ENCODE assay signal across 9 cellular contexts in genomic region chr5:40441733-40442132, GRCh38.
DNase-seq lines count a peak whose midpoint lies in the region; ATAC-seq, FAIRE-seq and TF ChIP-seq lines count a peak whose summit lies in the region.
"Had no signal": no experiment of that assay in that cellular context is flagged by ENCODE, and none has a peak within 500 bp of the region (broad histone marks: within the 10 kb centered on the region; RNA-seq: fewer than 3 reads in every experiment).

No MANE protein-coding gene starts in this region.

- DNase-seq in astrocyte (ENCODE audit: low read depth) (no peak), SKM-1 (lab: John Stamatoyannopoulos, UW; ENCODE audit: unreplicated experiment) (no peak), ascending aorta (ENCODE audit: low spot score in 2 of 2) (no peak), NCI-H187 treated with DMSO at 0.1 percent for 48 hours (lab: John Stamatoyannopoulos, UW) (no peak)
- peak; percentile 22 to 38 for DNase-seq in stimulated activated CD8-positive, alpha-beta memory T cell treated with anti-CD3 and anti-CD28 coated beads, Interleukin-15, amount 100 ng/mL, for 48 hours (ENCODE audit: low read depth in 2 of 2)

- H3K4me1 ChIP-seq in astrocyte (ENCODE audit: insufficient read depth, low read length): peaks cover 9% of the 10 kb centered on the region
- H3K4me1 ChIP-seq in ascending aorta: no peaks in the 10 kb centered on the region

- no peaks in the 10 kb centered on the region for H3K9me3 ChIP-seq in astrocyte (ENCODE audit: insufficient read depth, low read depth, low read length)
- no peaks in the 10 kb centered on the region for H3K9me3 ChIP-seq in ascending aorta

- H3K27ac ChIP-seq in astrocyte (ENCODE audit: low read depth, low read length) (no peak overlapping the region), ascending aorta (no peak overlapping the region)

- H3K27me3 Mint-ChIP-seq in T-helper 1 cell treated with Interleukin-12 subunit alpha and Interleukin-12 subunit beta and Interleukin-4 antibody, amounts not matched to agents 30 μg/mL and 1 μg/mL, for 36 hours (ENCODE audit: low read depth): no peaks in the 10 kb centered on the region
- H3K27me3 Mint-ChIP-seq in astrocyte (ENCODE audit: low read depth, unreplicated experiment): no peaks in the 10 kb centered on the region

- no peaks in the 10 kb centered on the region for H3K79me2 ChIP-seq in astrocyte (ENCODE audit: insufficient read depth, low read length)

- H3K27me3 ChIP-seq in astrocyte (ENCODE audit: insufficient read depth, low read length) (no peaks in the 10 kb centered on the region), ascending aorta (no peaks in the 10 kb centered on the region)

- peaks cover 35% of the 10 kb centered on the region for H3K9me3 Mint-ChIP-seq in T-helper 1 cell treated with Interleukin-12 subunit alpha and Interleukin-12 subunit beta and Interleukin-4 antibody, amounts not matched to agents 30 μg/mL and 1 μg/mL, for 36 hours
- peaks cover 4% of the 10 kb centered on the region for H3K9me3 Mint-ChIP-seq in astrocyte (ENCODE audit: unreplicated experiment)

- no peak for FAIRE-seq in astrocyte (lab: Jason Lieb, UNC)

- no peaks in the 10 kb centered on the region for H4K20me1 ChIP-seq in astrocyte (ENCODE audit: insufficient read depth, low read length)

- TF ChIP-seq CTCF in astrocyte (IDR thresholded peaks at IDR 0.05; ENCODE audit: insufficient read depth, low read depth, low read length) (no peak), ascending aorta (IDR thresholded peaks at IDR 0.05) (no peak)

- no peak overlapping the region for H3K9ac ChIP-seq in astrocyte (ENCODE audit: low read length)

- no peak overlapping the region for H3K4me2 ChIP-seq in astrocyte (ENCODE audit: low read length)

- H3K4me3 ChIP-seq in astrocyte (ENCODE audit: insufficient read depth, low read depth, low read length): no peak overlapping the region
- no peak overlapping the region for H3K4me3 ChIP-seq in ascending aorta

- H2AFZ ChIP-seq in astrocyte (ENCODE audit: low read depth, low read length): no peak overlapping the region

- H3K4me3 Mint-ChIP-seq in T-helper 1 cell treated with Interleukin-12 subunit alpha and Interleukin-12 subunit beta and Interleukin-4 antibody, amounts not matched to agents 30 μg/mL and 1 μg/mL, for 36 hours: peak overlapping the region; percentile 66
- no peak overlapping the region for H3K4me3 Mint-ChIP-seq in astrocyte (ENCODE audit: unreplicated experiment)
- H3K4me3 Mint-ChIP-seq: nephron had no signal

- peak; percentile 38 for ATAC-seq in GM19395 (IDR thresholded peaks at IDR 0.05; ENCODE audit: unreplicated experiment)
- no peak for ATAC-seq in HG02588 (IDR thresholded peaks at IDR 0.05; ENCODE audit: unreplicated experiment)

- intact Hi-C loops in ascending aorta (cut with DNase I): no loop called here

- H3K4me1 Mint-ChIP-seq in T-helper 1 cell treated with Interleukin-12 subunit alpha and Interleukin-12 subunit beta and Interleukin-4 antibody, amounts not matched to agents 30 μg/mL and 1 μg/mL, for 36 hours (ENCODE audit: low read depth): peaks cover 41% of the 10 kb centered on the region
- H3K4me1 Mint-ChIP-seq in astrocyte (ENCODE audit: low read depth, unreplicated experiment): peaks cover 15% of the 10 kb centered on the region
- H3K4me1 Mint-ChIP-seq: nephron had no signal

- peaks cover 24% of the 10 kb centered on the region for H3K36me3 Mint-ChIP-seq in T-helper 1 cell treated with Interleukin-12 subunit alpha and Interleukin-12 subunit beta and Interleukin-4 antibody, amounts not matched to agents 30 μg/mL and 1 μg/mL, for 36 hours (ENCODE audit: low read depth)
- no peaks in the 10 kb centered on the region for H3K36me3 Mint-ChIP-seq in astrocyte (ENCODE audit: low read depth, unreplicated experiment)

- no peaks in the 10 kb centered on the region for H3K36me3 ChIP-seq in astrocyte (ENCODE audit: insufficient read depth, low read length)
- H3K36me3 ChIP-seq in ascending aorta: no peaks in the 10 kb centered on the region

- H3K27ac Mint-ChIP-seq in T-helper 1 cell treated with Interleukin-12 subunit alpha and Interleukin-12 subunit beta and Interleukin-4 antibody, amounts not matched to agents 30 μg/mL and 1 μg/mL, for 36 hours: peak overlapping the region; percentile 85
- peak overlapping the region; percentile 79 for H3K27ac Mint-ChIP-seq in astrocyte (ENCODE audit: unreplicated experiment)

Comparison
In these comparisons a context has a peak if more than half of its experiments do, and no peak if none do; other contexts are left out.
1. DNase-seq: peak in stimulated activated CD8-positive, alpha-beta memory T cell treated with anti-CD3 and anti-CD28 coated beads, Interleukin-15, amount 100 ng/mL, for 48 hours (2 of 2); none in astrocyte (single experiment), SKM-1 (single experiment), ascending aorta (0 of 2) and NCI-H187 treated with DMSO at 0.1 percent for 48 hours (single experiment).